ENCODE assay signal across 8 cellular contexts in the genomic region with DNA sequence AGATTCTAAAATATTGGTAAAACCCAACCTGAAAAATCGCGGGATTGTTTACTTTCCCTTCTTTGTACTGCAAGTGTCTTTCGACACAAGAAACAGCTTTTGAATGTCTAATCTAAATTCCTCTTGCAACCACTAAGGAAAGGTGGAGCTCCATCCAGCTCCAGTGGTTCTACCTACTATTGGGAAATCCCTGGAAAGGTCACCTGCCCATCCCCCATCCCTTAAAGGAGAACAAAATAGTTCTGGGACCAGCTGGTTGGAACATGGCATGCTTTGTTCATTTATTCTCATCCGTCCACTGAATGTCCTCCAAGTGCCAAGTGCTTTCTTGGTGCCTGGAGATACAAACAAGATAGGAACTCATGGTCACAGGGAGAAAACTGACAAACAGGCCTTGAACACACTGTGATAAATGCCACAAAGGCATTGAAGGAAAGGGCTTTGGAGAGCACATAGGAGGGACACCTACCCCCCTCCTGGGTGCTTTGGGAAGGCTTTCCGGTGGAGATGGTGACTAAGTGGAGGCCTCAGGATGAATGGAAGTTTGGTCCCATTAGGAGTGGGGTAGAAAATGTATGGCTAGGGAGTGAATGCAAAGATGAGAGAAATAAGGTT. TPM values are rescaled to one million over a fixed set of nuclear protein-coding genes. Genes with fewer than 3 reads are reported as not detected.
DNase-seq lines count a peak whose midpoint lies in the region; ATAC-seq and TF ChIP-seq lines count a peak whose summit lies in the region.

No MANE protein-coding gene starts in this region.

- in situ Hi-C loops in G401 (cut with HindIII; ENCODE audit: low sequenced_read_pairs) = no loop called here

- no peaks in the 10 kb centered on the region for H3K27me3 ChIP-seq in esophagus muscularis mucosa
- no peaks in the 10 kb centered on the region for H3K27me3 ChIP-seq in ovary

- H3K4me3 ChIP-seq in esophagus muscularis mucosa (peak overlapping the region; percentile 80 to 91 (median 85)), ovary (peak overlapping the region; percentile 96)

- TF ChIP-seq POLR2A in esophagus muscularis mucosa (IDR thresholded peaks at IDR 0.05; ENCODE audit: low read depth) = no peak
- TF ChIP-seq POLR2A in ovary (IDR thresholded peaks at IDR 0.05) = no peak

- H3K36me3 ChIP-seq in esophagus muscularis mucosa (peaks cover 9 to 24% (median 14%) of the 10 kb centered on the region in 4 donors), ovary (no peaks in the 10 kb centered on the region)

- intact Hi-C loops in esophagus muscularis mucosa (cut with DNase I) (loop anchor here (5.0 to 10.0 kb wide), 3 partner anchors 161 to 508 kb away; no protein-coding TSS in a partner anchor), ovary (cut with DNase I) (loop anchor here (5.0 to 10.0 kb wide), 16 partner anchors 68 to 1088 kb away; no protein-coding TSS in a partner anchor)

- H3K9me3 ChIP-seq in esophagus muscularis mucosa (peaks cover 0 to 5% (median 0%) of the 10 kb centered on the region in 4 donors), ovary (peaks cover 0 to 5% of the 10 kb centered on the region in 2 donors)

- no peak for TF ChIP-seq EP300 in esophagus muscularis mucosa (IDR thresholded peaks at IDR 0.05)
- no peak for TF ChIP-seq EP300 in ovary (IDR thresholded peaks at IDR 0.05)

- peak; percentile 66 for DNase-seq in G401 (ENCODE audit: low spot score)
- peak; percentile 70 for DNase-seq in OCI-M1 (lab: John Stamatoyannopoulos, UW)
- DNase-seq in esophagus muscularis mucosa (ENCODE audit: extremely low spot score) = peak; percentile 91
- peak; percentile 58 to 89 (median 87) for DNase-seq in ovary
- DNase-seq in activated effector memory CD4-positive, alpha-beta T cell treated with Interleukin-2 at 50 U/mL for 16 hours = no peak
- DNase-seq in GM20000 (ENCODE audit: low spot score) = no peak

- H3K27ac ChIP-seq in esophagus muscularis mucosa (replicated peaks in 1 of 4) (peak overlapping the region; percentile 90 to 96 (median 95)), ovary (peak overlapping the region in 1 of 2 donors; percentile 95)

- 59% methylated on average over 5 of the region's 5 CpGs for WGBS in esophagus muscularis mucosa
- WGBS in ovary, 3 donors = 28 to 41% (median 36%) methylated on average over 5 of the region's 5 CpGs

- H3K4me1 ChIP-seq in esophagus muscularis mucosa (peaks cover 11 to 20% (median 15%) of the 10 kb centered on the region in 4 donors), ovary (ENCODE audit: insufficient read depth) (peaks cover 4% of the 10 kb centered on the region)

- ATAC-seq in HG02623 (IDR thresholded peaks at IDR 0.05; ENCODE audit: unreplicated experiment) (no peak), GM21515 (IDR thresholded peaks at IDR 0.05; ENCODE audit: unreplicated experiment) (no peak)

- peak in 2 of 3 experiments; percentile 14 to 24 for TF ChIP-seq CTCF in esophagus muscularis mucosa (IDR thresholded peaks at IDR 0.05)
- TF ChIP-seq CTCF in ovary (IDR thresholded peaks at IDR 0.05) = peak in 2 of 3 donors; percentile 28
- no peak for TF ChIP-seq CTCF in GM20000 (IDR thresholded peaks at IDR 0.05; ENCODE audit: extremely low read depth, missing control alignments)

RNA-seq across cellular contexts. Expression of gene CITED2, which starts 2.3 kb away (rescaled TPM):
- 237 and 287 TPM in 2 replicates for total RNA-seq in G401 (2014; rRNA removed; shearing (Covaris generic))
- total RNA-seq in esophagus muscularis mucosa (100 to 1,000 TPM; 144 to 844 (median 324) TPM), ovary (100 to 1,000 TPM; 164 to 350 (median 215) TPM)
- 100 to 1,000 TPM; 304 to 329 TPM for polyA plus RNA-seq in ovary

Comparison
In these comparisons a context has a peak if more than half of its experiments do, and no peak if none do; other contexts are left out.
1. DNase-seq: peak in G401 (single experiment), OCI-M1 (single experiment), esophagus muscularis mucosa (single experiment) and ovary (5 of 5); none in activated effector memory CD4-positive, alpha-beta T cell treated with Interleukin-2 at 50 U/mL for 16 hours (single experiment) and GM20000 (single experiment).